18 cellular contexts compared by ENCODE assay signal in the genomic region with DNA sequence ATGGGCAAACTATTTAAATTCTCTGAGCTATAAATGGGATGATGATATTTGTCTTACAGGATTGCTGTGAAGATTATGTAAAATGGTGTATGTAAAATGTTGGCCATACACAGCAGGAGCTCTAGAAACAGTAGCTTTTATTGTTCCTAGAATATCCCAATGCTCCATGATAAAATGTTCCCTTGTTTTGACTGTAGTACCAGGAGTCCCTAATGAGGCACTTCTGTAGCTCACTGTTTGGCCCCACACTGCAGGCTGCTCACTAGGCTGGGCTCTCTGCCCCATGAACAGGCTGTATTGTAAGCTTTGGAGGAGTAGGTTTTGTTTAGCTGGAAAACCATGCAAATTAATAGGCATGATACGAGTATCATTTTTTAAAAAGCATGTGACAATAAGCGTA. TPM values are rescaled to one million over a fixed set of nuclear protein-coding genes. Genes with fewer than 3 reads are reported as not detected.
"Had no signal": no experiment of that assay in that cellular context is flagged by ENCODE, and none has a peak within 500 bp of the region (broad histone marks: within the 10 kb centered on the region; RNA-seq: fewer than 3 reads in every experiment).

No MANE protein-coding gene starts in this region.

- H3K36me3 ChIP-seq: gastroesophageal sphincter, left ventricle myocardium inferior, prostate gland, sigmoid colon, spleen, stomach, thyroid gland had no signal

- H3K27me3 ChIP-seq: sigmoid colon, thyroid gland had no signal

- ATAC-seq: gastroesophageal sphincter had no signal

- DNase-seq: activated CD4-positive, alpha-beta T cell treated with anti-CD3 and anti-CD28 coated beads, Interleukin-2, amount 50 U/mL, for 4 hours; activated CD4-positive, CD25-positive, alpha-beta regulatory T cell treated with anti-CD3 and anti-CD28 coated beads, Interleukin-2, amount 50 U/mL, for 72 hours; activated naive CD4-positive, alpha-beta T cell; activated T-cell treated with anti-CD3 and anti-CD28 coated beads for 4 hours; erythroblast; kidney; left ventricle myocardium inferior; mesenchymal stem cell; sigmoid colon; spleen; stomach; thyroid gland had no signal

- H3K27ac ChIP-seq: gastroesophageal sphincter, left ventricle myocardium inferior, prostate gland, sigmoid colon, spleen, stomach, thyroid gland had no signal

- H3K4me1 ChIP-seq: gastroesophageal sphincter, left ventricle myocardium inferior, prostate gland, sigmoid colon, spleen, stomach, thyroid gland had no signal

- FAIRE-seq: astrocyte, bronchial epithelial cell, kidney, urothelium cell line had no signal

- H3K4me3 ChIP-seq: gastroesophageal sphincter, left ventricle myocardium inferior, prostate gland, sigmoid colon, spleen, stomach, thyroid gland had no signal

- H3K9me3 ChIP-seq: gastroesophageal sphincter, left ventricle myocardium inferior, prostate gland, sigmoid colon, spleen, stomach, thyroid gland had no signal

RNA-seq across cellular contexts. Expression of a gene that starts 3.3 kb away (rescaled TPM):
- total RNA-seq: astrocyte; bronchial epithelial cell; left ventricle myocardium inferior; natural killer cell treated with Interleukin-12 subunit alpha and Interleukin-12 subunit beta and Interleukin-15 and Interleukin-18, amount 100 ng/mL, for 72 hours; sigmoid colon; thyroid gland had no signal

RNA-seq across cellular contexts. Expression of a gene that starts 18.6 kb away (rescaled TPM):
- total RNA-seq: astrocyte; gastroesophageal sphincter; left ventricle myocardium inferior; natural killer cell treated with Interleukin-12 subunit alpha and Interleukin-12 subunit beta and Interleukin-15 and Interleukin-18, amount 100 ng/mL, for 72 hours; prostate gland; sigmoid colon; thyroid gland had no signal

RNA-seq across cellular contexts. Expression of a gene that starts 31.1 kb away (rescaled TPM):
- total RNA-seq: bronchial epithelial cell; left ventricle myocardium inferior; natural killer cell treated with Interleukin-12 subunit alpha and Interleukin-12 subunit beta and Interleukin-15 and Interleukin-18, amount 100 ng/mL, for 72 hours; prostate gland; sigmoid colon had no signal
